In the genomic region with DNA sequence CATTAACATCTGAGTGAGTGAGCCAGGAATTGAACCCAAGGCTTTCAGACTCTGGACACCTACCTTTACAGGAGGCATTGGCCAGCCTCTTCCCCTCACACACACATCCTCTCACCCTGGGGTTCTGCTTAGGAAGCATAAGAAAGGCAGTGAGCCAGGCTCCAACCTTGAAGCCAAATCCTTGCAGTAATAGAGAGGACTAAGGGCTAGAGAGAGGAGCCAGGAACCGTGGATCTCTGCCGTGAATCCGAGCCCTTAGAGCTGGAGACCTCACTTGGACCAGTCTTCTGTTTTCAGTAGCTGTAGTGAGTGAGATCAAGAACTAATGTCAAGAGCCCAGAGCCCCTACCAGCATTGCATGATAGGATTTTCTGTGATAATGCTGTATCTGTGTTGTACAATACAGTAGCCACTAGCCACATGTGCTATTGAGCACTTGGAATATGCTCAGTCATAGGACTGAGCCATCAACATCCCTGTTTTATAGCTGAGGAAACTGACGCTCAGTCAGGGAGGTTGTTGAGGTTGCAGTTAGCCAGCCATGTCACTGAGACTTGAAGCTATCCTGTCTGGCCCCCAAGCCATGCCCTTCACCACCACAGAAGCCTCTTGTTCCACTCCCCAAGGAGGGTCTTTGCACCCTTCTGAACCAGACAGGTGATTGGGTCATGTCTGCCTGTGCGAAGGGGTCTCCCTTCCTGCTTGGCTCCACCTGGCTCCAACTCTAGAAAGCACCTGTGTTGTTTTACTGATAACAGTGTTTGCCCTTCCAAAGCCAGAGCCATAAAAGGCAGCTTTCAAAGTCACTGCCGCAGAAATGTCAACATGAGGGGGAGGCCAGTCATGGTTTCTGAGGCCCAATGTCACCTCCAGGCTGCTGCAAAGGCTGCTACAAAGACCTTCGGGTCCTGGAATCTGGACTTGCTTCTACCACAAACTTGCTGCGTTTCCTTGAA, we compare ENCODE assay signal across 1 cellular context.
TF ChIP-seq lines count a peak whose summit lies in the region.

No MANE protein-coding gene starts in this region.

TF ChIP-seq in HepG2, 621 proteins besides CTCF, POLR2A, EP300 and RAD21 (continued from another document and continues in another):
- TF ChIP-seq, protein P1, sequence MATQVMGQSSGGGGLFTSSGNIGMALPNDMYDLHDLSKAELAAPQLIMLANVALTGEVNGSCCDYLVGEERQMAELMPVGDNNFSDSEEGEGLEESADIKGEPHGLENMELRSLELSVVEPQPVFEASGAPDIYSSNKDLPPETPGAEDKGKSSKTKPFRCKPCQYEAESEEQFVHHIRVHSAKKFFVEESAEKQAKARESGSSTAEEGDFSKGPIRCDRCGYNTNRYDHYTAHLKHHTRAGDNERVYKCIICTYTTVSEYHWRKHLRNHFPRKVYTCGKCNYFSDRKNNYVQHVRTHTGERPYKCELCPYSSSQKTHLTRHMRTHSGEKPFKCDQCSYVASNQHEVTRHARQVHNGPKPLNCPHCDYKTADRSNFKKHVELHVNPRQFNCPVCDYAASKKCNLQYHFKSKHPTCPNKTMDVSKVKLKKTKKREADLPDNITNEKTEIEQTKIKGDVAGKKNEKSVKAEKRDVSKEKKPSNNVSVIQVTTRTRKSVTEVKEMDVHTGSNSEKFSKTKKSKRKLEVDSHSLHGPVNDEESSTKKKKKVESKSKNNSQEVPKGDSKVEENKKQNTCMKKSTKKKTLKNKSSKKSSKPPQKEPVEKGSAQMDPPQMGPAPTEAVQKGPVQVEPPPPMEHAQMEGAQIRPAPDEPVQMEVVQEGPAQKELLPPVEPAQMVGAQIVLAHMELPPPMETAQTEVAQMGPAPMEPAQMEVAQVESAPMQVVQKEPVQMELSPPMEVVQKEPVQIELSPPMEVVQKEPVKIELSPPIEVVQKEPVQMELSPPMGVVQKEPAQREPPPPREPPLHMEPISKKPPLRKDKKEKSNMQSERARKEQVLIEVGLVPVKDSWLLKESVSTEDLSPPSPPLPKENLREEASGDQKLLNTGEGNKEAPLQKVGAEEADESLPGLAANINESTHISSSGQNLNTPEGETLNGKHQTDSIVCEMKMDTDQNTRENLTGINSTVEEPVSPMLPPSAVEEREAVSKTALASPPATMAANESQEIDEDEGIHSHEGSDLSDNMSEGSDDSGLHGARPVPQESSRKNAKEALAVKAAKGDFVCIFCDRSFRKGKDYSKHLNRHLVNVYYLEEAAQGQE (IDR thresholded peaks at IDR 0.05; ENCODE audit: borderline replicate concordance in 1 of 2, low read depth in 1 of 2, low read length in 2 of 2): peak in 1 of 2 experiments; percentile 85; a peak in 2 of 4 replicates
- TF ChIP-seq ZNF572 (CRISPR knock-in tag; IDR thresholded peaks at IDR 0.05) (no peak), RFXANK (CRISPR knock-in tag; IDR thresholded peaks at IDR 0.05) (0 out of 2 replicates have a peak, but pooled peaks have one; percentile 83), ZNF775 (CRISPR knock-in tag; IDR thresholded peaks at IDR 0.05; ENCODE audit: borderline replicate concordance) (no peak), ZSCAN21 (CRISPR knock-in tag; IDR thresholded peaks at IDR 0.05; ENCODE audit: borderline replicate concordance) (peak; percentile 88), KAT8 (CRISPR knock-in tag; IDR thresholded peaks at IDR 0.05) (peak; percentile 89), MED1 (CRISPR knock-in tag; IDR thresholded peaks at IDR 0.05) (peak; percentile 97), ARNT2 (CRISPR knock-in tag; IDR thresholded peaks at IDR 0.05; ENCODE audit: low read depth) (peak; percentile 79), ZNF782 (CRISPR knock-in tag; IDR thresholded peaks at IDR 0.05; ENCODE audit: borderline replicate concordance) (no peak), ZFY (CRISPR knock-in tag; IDR thresholded peaks at IDR 0.05) (peak; percentile 40; the same call in 1 of the 2 replicates), ZSCAN30 (CRISPR knock-in tag; IDR thresholded peaks at IDR 0.05) (no peak), BCL6 (CRISPR knock-in tag; IDR thresholded peaks at IDR 0.05) (peak; percentile 100), POLR2AphosphoS5 (IDR thresholded peaks at IDR 0.05; ENCODE audit: low read depth, low read length) (no peak), ZMYM4 (CRISPR knock-in tag; IDR thresholded peaks at IDR 0.05) (peak; percentile 94), MIER2 (CRISPR knock-in tag; IDR thresholded peaks at IDR 0.05) (peak; percentile 81; the same call in 1 of the 2 replicates)
- TF ChIP-seq, protein P2, sequence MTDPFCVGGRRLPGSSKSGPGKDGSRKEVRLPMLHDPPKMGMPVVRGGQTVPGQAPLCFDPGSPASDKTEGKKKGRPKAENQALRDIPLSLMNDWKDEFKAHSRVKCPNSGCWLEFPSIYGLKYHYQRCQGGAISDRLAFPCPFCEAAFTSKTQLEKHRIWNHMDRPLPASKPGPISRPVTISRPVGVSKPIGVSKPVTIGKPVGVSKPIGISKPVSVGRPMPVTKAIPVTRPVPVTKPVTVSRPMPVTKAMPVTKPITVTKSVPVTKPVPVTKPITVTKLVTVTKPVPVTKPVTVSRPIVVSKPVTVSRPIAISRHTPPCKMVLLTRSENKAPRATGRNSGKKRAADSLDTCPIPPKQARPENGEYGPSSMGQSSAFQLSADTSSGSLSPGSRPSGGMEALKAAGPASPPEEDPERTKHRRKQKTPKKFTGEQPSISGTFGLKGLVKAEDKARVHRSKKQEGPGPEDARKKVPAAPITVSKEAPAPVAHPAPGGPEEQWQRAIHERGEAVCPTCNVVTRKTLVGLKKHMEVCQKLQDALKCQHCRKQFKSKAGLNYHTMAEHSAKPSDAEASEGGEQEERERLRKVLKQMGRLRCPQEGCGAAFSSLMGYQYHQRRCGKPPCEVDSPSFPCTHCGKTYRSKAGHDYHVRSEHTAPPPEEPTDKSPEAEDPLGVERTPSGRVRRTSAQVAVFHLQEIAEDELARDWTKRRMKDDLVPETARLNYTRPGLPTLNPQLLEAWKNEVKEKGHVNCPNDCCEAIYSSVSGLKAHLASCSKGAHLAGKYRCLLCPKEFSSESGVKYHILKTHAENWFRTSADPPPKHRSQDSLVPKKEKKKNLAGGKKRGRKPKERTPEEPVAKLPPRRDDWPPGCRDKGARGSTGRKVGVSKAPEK (CRISPR knock-in tag; IDR thresholded peaks at IDR 0.05; ENCODE audit: borderline replicate concordance): peak; percentile 99
- TF ChIP-seq, protein P3, sequence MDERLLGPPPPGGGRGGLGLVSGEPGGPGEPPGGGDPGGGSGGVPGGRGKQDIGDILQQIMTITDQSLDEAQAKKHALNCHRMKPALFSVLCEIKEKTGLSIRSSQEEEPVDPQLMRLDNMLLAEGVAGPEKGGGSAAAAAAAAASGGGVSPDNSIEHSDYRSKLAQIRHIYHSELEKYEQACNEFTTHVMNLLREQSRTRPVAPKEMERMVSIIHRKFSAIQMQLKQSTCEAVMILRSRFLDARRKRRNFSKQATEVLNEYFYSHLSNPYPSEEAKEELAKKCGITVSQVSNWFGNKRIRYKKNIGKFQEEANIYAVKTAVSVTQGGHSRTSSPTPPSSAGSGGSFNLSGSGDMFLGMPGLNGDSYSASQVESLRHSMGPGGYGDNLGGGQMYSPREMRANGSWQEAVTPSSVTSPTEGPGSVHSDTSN (CRISPR knock-in tag; IDR thresholded peaks at IDR 0.05): no peak; the same call in 1 of the 2 replicates
- TF ChIP-seq, protein P4, sequence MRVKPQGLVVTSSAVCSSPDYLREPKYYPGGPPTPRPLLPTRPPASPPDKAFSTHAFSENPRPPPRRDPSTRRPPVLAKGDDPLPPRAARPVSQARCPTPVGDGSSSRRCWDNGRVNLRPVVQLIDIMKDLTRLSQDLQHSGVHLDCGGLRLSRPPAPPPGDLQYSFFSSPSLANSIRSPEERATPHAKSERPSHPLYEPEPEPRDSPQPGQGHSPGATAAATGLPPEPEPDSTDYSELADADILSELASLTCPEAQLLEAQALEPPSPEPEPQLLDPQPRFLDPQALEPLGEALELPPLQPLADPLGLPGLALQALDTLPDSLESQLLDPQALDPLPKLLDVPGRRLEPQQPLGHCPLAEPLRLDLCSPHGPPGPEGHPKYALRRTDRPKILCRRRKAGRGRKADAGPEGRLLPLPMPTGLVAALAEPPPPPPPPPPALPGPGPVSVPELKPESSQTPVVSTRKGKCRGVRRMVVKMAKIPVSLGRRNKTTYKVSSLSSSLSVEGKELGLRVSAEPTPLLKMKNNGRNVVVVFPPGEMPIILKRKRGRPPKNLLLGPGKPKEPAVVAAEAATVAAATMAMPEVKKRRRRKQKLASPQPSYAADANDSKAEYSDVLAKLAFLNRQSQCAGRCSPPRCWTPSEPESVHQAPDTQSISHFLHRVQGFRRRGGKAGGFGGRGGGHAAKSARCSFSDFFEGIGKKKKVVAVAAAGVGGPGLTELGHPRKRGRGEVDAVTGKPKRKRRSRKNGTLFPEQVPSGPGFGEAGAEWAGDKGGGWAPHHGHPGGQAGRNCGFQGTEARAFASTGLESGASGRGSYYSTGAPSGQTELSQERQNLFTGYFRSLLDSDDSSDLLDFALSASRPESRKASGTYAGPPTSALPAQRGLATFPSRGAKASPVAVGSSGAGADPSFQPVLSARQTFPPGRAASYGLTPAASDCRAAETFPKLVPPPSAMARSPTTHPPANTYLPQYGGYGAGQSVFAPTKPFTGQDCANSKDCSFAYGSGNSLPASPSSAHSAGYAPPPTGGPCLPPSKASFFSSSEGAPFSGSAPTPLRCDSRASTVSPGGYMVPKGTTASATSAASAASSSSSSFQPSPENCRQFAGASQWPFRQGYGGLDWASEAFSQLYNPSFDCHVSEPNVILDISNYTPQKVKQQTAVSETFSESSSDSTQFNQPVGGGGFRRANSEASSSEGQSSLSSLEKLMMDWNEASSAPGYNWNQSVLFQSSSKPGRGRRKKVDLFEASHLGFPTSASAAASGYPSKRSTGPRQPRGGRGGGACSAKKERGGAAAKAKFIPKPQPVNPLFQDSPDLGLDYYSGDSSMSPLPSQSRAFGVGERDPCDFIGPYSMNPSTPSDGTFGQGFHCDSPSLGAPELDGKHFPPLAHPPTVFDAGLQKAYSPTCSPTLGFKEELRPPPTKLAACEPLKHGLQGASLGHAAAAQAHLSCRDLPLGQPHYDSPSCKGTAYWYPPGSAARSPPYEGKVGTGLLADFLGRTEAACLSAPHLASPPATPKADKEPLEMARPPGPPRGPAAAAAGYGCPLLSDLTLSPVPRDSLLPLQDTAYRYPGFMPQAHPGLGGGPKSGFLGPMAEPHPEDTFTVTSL (CRISPR knock-in tag; IDR thresholded peaks at IDR 0.05; ENCODE audit: borderline replicate concordance): peak; percentile 98
- TF ChIP-seq, protein P5, sequence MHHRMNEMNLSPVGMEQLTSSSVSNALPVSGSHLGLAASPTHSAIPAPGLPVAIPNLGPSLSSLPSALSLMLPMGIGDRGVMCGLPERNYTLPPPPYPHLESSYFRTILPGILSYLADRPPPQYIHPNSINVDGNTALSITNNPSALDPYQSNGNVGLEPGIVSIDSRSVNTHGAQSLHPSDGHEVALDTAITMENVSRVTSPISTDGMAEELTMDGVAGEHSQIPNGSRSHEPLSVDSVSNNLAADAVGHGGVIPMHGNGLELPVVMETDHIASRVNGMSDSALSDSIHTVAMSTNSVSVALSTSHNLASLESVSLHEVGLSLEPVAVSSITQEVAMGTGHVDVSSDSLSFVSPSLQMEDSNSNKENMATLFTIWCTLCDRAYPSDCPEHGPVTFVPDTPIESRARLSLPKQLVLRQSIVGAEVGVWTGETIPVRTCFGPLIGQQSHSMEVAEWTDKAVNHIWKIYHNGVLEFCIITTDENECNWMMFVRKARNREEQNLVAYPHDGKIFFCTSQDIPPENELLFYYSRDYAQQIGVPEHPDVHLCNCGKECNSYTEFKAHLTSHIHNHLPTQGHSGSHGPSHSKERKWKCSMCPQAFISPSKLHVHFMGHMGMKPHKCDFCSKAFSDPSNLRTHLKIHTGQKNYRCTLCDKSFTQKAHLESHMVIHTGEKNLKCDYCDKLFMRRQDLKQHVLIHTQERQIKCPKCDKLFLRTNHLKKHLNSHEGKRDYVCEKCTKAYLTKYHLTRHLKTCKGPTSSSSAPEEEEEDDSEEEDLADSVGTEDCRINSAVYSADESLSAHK (CRISPR knock-in tag; IDR thresholded peaks at IDR 0.05; ENCODE audit: borderline replicate concordance): 0 out of 2 replicates have a peak, but pooled peaks have one; percentile 75
- TF ChIP-seq, protein P6, sequence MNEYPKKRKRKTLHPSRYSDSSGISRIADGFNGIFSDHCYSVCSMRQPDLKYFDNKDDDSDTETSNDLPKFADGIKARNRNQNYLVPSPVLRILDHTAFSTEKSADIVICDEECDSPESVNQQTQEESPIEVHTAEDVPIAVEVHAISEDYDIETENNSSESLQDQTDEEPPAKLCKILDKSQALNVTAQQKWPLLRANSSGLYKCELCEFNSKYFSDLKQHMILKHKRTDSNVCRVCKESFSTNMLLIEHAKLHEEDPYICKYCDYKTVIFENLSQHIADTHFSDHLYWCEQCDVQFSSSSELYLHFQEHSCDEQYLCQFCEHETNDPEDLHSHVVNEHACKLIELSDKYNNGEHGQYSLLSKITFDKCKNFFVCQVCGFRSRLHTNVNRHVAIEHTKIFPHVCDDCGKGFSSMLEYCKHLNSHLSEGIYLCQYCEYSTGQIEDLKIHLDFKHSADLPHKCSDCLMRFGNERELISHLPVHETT (CRISPR knock-in tag; conservative IDR thresholded peaks at IDR 0.05): no peak
- TF ChIP-seq, protein P7, sequence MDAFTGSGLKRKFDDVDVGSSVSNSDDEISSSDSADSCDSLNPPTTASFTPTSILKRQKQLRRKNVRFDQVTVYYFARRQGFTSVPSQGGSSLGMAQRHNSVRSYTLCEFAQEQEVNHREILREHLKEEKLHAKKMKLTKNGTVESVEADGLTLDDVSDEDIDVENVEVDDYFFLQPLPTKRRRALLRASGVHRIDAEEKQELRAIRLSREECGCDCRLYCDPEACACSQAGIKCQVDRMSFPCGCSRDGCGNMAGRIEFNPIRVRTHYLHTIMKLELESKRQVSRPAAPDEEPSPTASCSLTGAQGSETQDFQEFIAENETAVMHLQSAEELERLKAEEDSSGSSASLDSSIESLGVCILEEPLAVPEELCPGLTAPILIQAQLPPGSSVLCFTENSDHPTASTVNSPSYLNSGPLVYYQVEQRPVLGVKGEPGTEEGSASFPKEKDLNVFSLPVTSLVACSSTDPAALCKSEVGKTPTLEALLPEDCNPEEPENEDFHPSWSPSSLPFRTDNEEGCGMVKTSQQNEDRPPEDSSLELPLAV (CRISPR knock-in tag; conservative IDR thresholded peaks at IDR 0.05; ENCODE audit: low read depth): no peak
- TF ChIP-seq, protein P8, sequence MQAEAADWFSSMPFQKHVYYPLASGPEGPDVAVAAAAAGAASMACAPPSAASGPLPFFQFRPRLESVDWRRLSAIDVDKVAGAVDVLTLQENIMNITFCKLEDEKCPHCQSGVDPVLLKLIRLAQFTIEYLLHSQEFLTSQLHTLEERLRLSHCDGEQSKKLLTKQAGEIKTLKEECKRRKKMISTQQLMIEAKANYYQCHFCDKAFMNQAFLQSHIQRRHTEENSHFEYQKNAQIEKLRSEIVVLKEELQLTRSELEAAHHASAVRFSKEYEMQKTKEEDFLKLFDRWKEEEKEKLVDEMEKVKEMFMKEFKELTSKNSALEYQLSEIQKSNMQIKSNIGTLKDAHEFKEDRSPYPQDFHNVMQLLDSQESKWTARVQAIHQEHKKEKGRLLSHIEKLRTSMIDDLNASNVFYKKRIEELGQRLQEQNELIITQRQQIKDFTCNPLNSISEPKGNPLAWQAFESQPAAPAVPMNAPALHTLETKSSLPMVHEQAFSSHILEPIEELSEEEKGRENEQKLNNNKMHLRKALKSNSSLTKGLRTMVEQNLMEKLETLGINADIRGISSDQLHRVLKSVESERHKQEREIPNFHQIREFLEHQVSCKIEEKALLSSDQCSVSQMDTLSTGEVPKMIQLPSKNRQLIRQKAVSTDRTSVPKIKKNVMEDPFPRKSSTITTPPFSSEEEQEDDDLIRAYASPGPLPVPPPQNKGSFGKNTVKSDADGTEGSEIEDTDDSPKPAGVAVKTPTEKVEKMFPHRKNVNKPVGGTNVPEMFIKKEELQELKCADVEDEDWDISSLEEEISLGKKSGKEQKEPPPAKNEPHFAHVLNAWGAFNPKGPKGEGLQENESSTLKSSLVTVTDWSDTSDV (CRISPR knock-in tag; IDR thresholded peaks at IDR 0.05): no peak
